9 cellular contexts compared by ENCODE assay signal in genomic region chr1:173861731-173862145, GRCh38. TPM values are rescaled to one million over a fixed set of nuclear protein-coding genes. Genes with fewer than 3 reads are reported as not detected.
DNase-seq lines count a peak whose midpoint lies in the region; ATAC-seq and TF ChIP-seq lines count a peak whose summit lies in the region.
"Had no signal": no experiment of that assay in that cellular context is flagged by ENCODE, and none has a peak within 500 bp of the region (broad histone marks: within the 10 kb centered on the region; RNA-seq: fewer than 3 reads in every experiment).

No MANE protein-coding gene starts in this region.

- no peaks in the 10 kb centered on the region for H4K20me1 ChIP-seq in H9 (ENCODE audit: control insufficient read depth, insufficient read depth, insufficient read length)
- peaks cover 44% of the 10 kb centered on the region for H4K20me1 ChIP-seq in SK-N-SH (ENCODE audit: insufficient read depth)

- no peaks in the 10 kb centered on the region for H3K79me1 ChIP-seq in H9 (ENCODE audit: insufficient read depth, low read depth, low read length, poor library complexity, severe bottlenecking)

- H3K27ac ChIP-seq in H9 (ENCODE audit: insufficient read length, low read depth, low read length): no peak overlapping the region
- H3K27ac ChIP-seq in SK-N-SH (ENCODE audit: low read depth in 2 of 2, low read length in 1 of 2): no peak overlapping the region

- no CpG with 5 or more reads among the region's 7 CpGs for WGBS in H9 (ENCODE audit: extremely low coverage, insufficient read length, low lambda C conversion rate)
- WGBS in SK-N-SH (ENCODE audit: low lambda C conversion rate): 91% methylated on average over 7 of the region's 7 CpGs

- H3K4ac ChIP-seq in H9 (ENCODE audit: low read depth, low read length): no peak overlapping the region

- no peaks in the 10 kb centered on the region; the same call in 1 of the 2 replicates for H3K27me3 Mint-ChIP-seq in H9 (ENCODE audit: low read depth)
- H3K27me3 Mint-ChIP-seq: naive thymus-derived CD8-positive, alpha-beta T cell had no signal

- no peak for TF ChIP-seq RAD21 in SK-N-SH (IDR thresholded peaks at IDR 0.05; ENCODE audit: low read length)

- H3F3A ChIP-seq in SK-N-SH (replicated peaks; ENCODE audit: insufficient read depth): peaks cover 86% of the 10 kb centered on the region

- H2AFZ ChIP-seq in H9 (ENCODE audit: low read length) (no peak overlapping the region), SK-N-SH (ENCODE audit: low read depth) (no peak overlapping the region)

- no peak overlapping the region for H3K4me3 ChIP-seq in SK-N-SH (ENCODE audit: low read depth in 2 of 2, low read length in 1 of 2)

- no peak overlapping the region for H3K23ac ChIP-seq in H9 (ENCODE audit: insufficient read length, low read depth, low read length)

- H3K9me3 ChIP-seq in H9 (ENCODE audit: control insufficient read depth, low read depth, low read length) (no peaks in the 10 kb centered on the region), SK-N-SH (no peaks in the 10 kb centered on the region)

- H3K79me2 ChIP-seq in H9 (ENCODE audit: insufficient read depth, low read length): peaks cover 7% of the 10 kb centered on the region; the same call in 1 of the 2 replicates
- peaks cover 20% of the 10 kb centered on the region for H3K79me2 ChIP-seq in SK-N-SH (ENCODE audit: insufficient read depth)

- H2BK12ac ChIP-seq in H9 (ENCODE audit: insufficient read length, low read depth, low read length): no peak overlapping the region

- H2BK15ac ChIP-seq in H9 (ENCODE audit: low read depth, low read length): no peak overlapping the region

- H3K4me1 ChIP-seq in H9 (ENCODE audit: insufficient read depth, low read length): no peaks in the 10 kb centered on the region
- H3K4me1 ChIP-seq in SK-N-SH (ENCODE audit: control insufficient read depth in 1 of 2, insufficient read depth in 2 of 2, low read depth in 1 of 2, low read length in 1 of 2): peaks cover 6 to 17% of the 10 kb centered on the region in 2 experiments; a peak in 3 of 4 replicates

- peaks cover 56 to 75% of the 10 kb centered on the region in 2 experiments for H3K36me3 ChIP-seq in SK-N-SH (replicated peaks in 1 of 2; ENCODE audit: control insufficient read depth in 1 of 2, insufficient read depth in 2 of 2, low read length in 1 of 2)

- H2BK120ac ChIP-seq in H9 (ENCODE audit: low read depth, low read length, poor library complexity, severe bottlenecking): no peak overlapping the region

- DNase-seq in H9 (peak; percentile 57), SK-N-SH (no peak), left colon (no peak), left lobe of liver (ENCODE audit: low spot score) (no peak)
- DNase-seq: naive thymus-derived CD8-positive, alpha-beta T cell; NCI-H2171; stimulated activated naive CD4-positive, alpha-beta T cell treated with Interleukin-2 at 50 U/mL for 16 hours had no signal

- peaks cover 3% of the 10 kb centered on the region for H3K23me2 ChIP-seq in H9 (ENCODE audit: insufficient read length, low read depth, low read length, poor library complexity, severe bottlenecking)

- POLR2A ChIA-PET in SK-N-SH (lab: Yijun Ruan, JAX): interaction anchor here (1.1 to 1.5 kb wide), 2 partner anchors 10 to 16 kb away, joined by 5 read pairs; no protein-coding TSS in a partner anchor

- H3K4me1 Mint-ChIP-seq in H9: peaks cover 16 to 32% of the 10 kb centered on the region in 2 experiments

- H3K9ac ChIP-seq in H9 (ENCODE audit: extremely low read depth, insufficient read length, low read length) (no peak overlapping the region), SK-N-SH (no peak overlapping the region)

- H3K36me3 Mint-ChIP-seq in H9 (ENCODE audit: insufficient read depth in 1 of 3, low read depth in 3 of 3): peaks cover 34 to 83% (median 55%) of the 10 kb centered on the region in 3 experiments

- no peak overlapping the region for H2BK5ac ChIP-seq in H9 (ENCODE audit: insufficient read length, low read length)

- TF ChIP-seq EP300 in SK-N-SH (IDR thresholded peaks at IDR 0.05; ENCODE audit: borderline replicate concordance in 1 of 2, low read depth in 1 of 2, low read length in 1 of 2): no peak

- H4K5ac ChIP-seq in H9 (ENCODE audit: insufficient read length, low read depth, low read length): no peak overlapping the region

- H3K27ac Mint-ChIP-seq in H9: peak overlapping the region in 1 of 3 experiments; percentile 88; a peak in 3 of 7 replicates

- H3K4me2 ChIP-seq in H9 (ENCODE audit: insufficient read depth, insufficient read length, low read length) (no peak overlapping the region), SK-N-SH (no peak overlapping the region)

- no peak overlapping the region for H2BK20ac ChIP-seq in H9 (ENCODE audit: low read depth, low read length, poor library complexity, severe bottlenecking)

- no peak overlapping the region for H4K91ac ChIP-seq in H9 (ENCODE audit: insufficient read length, low read depth, low read length)

- H2AK5ac ChIP-seq in H9 (ENCODE audit: insufficient read length, low read length): no peak overlapping the region

- CTCF ChIA-PET in SK-N-SH (lab: Yijun Ruan, JAX): no interaction called here

- no peak for TF ChIP-seq CTCF in H9 (conservative IDR thresholded peaks at IDR 0.05)
- no peak for TF ChIP-seq CTCF in SK-N-SH (IDR thresholded peaks at IDR 0.05)

- ATAC-seq in left colon (peak; percentile 32), GM19463 (IDR thresholded peaks at IDR 0.05; ENCODE audit: unreplicated experiment) (no peak), left lobe of liver (no peak), GM21526 (IDR thresholded peaks at IDR 0.05; ENCODE audit: low FRiP score, unreplicated experiment) (no peak)
- ATAC-seq: naive thymus-derived CD8-positive, alpha-beta T cell had no signal

- no peak overlapping the region; a peak in 1 of 5 replicates for H3K4me3 Mint-ChIP-seq in H9
- H3K4me3 Mint-ChIP-seq: naive thymus-derived CD8-positive, alpha-beta T cell had no signal

- H3K14ac ChIP-seq in H9 (ENCODE audit: insufficient read depth, low read length): no peak overlapping the region

- H4K8ac ChIP-seq in H9 (replicated peaks; ENCODE audit: insufficient read length, low read depth, low read length): no peak overlapping the region

- H3K9me2 ChIP-seq in SK-N-SH: no peaks in the 10 kb centered on the region

- H3K9me3 Mint-ChIP-seq in H9: peaks cover 0 to 3% of the 10 kb centered on the region in 2 experiments; a peak in 1 of 5 replicates
- H3K9me3 Mint-ChIP-seq: naive thymus-derived CD8-positive, alpha-beta T cell had no signal

- intact Hi-C loops in left colon (cut with DNase I, micrococcal nuclease): no loop called here

- H3K18ac ChIP-seq in H9 (ENCODE audit: insufficient read length, low read depth, low read length): no peak overlapping the region

- H3K56ac ChIP-seq in H9 (ENCODE audit: insufficient read length, low read depth, low read length): no peak overlapping the region

- H3T11ph ChIP-seq in H9 (ENCODE audit: low read length): no peak overlapping the region

- H3K27me3 ChIP-seq in H9 (ENCODE audit: insufficient read depth, low read length) (no peaks in the 10 kb centered on the region), SK-N-SH (ENCODE audit: insufficient read depth) (no peaks in the 10 kb centered on the region)

TF ChIP-seq in SK-N-SH, 30 proteins besides CTCF, POLR2A, EP300 and RAD21 (continues in another document):
- no peak for TF ChIP-seq IRF3 (IDR thresholded peaks at IDR 0.05; ENCODE audit: low read depth, low read length)

RNA-seq across cellular contexts. Expression of gene GAS5, which starts 6.1 kb away (rescaled TPM):
- total RNA-seq in H9 (2021) (677 and 690 TPM in 2 replicates), left colon (100 to 1,000 TPM; 241 to 261 TPM), left lobe of liver (52.0 TPM)
- 961 and 1,422 TPM in 2 replicates for polyA plus RNA-seq in SK-N-SH (2012; rRNA removed)
- polyA plus RNA-seq in SK-N-SH (2012; cell fraction: cytosol; rRNA removed): 1,326 and 1,438 TPM in 2 replicates
- 871 and 1,534 TPM in 2 replicates for polyA plus RNA-seq in SK-N-SH (2012; cell fraction: nucleus; rRNA removed)

RNA-seq across cellular contexts. Expression of gene ZBTB37, which starts 6.4 kb away (rescaled TPM):
- 10.6 and 12.0 TPM in 2 replicates for total RNA-seq in H9 (2021)
- 0.89 and 1.2 TPM in 2 replicates for polyA plus RNA-seq in SK-N-SH (2012; rRNA removed)
- 0.73 and 0.75 TPM in 2 replicates for polyA plus RNA-seq in SK-N-SH (2012; cell fraction: cytosol; rRNA removed)
- polyA plus RNA-seq in SK-N-SH (2012; cell fraction: nucleus; rRNA removed): 1.6 and 3.4 TPM in 2 replicates
- 1 to 10 TPM; 7.1 to 8.4 TPM for total RNA-seq in left colon
- 4.7 TPM for total RNA-seq in left lobe of liver

RNA-seq across cellular contexts. Expression of gene CENPL, which starts 37.1 kb away (rescaled TPM):
- total RNA-seq in H9 (2021) (14.4 and 16.9 TPM in 2 replicates), left colon (1 to 10 TPM; 3.2 to 6.8 TPM), left lobe of liver (1.1 TPM)
- 4.0 and 6.9 TPM in 2 replicates for polyA plus RNA-seq in SK-N-SH (2012; rRNA removed)
- polyA plus RNA-seq in SK-N-SH (2012; cell fraction: cytosol; rRNA removed): 5.7 and 6.5 TPM in 2 replicates
- 2.0 and 4.4 TPM in 2 replicates for polyA plus RNA-seq in SK-N-SH (2012; cell fraction: nucleus; rRNA removed)

RNA-seq across cellular contexts. Expression of gene DARS2, which starts 37.3 kb away (rescaled TPM):
- total RNA-seq in H9 (2021) (35.0 and 35.5 TPM in 2 replicates), left colon (10 to 100 TPM; 24.3 to 27.4 TPM), left lobe of liver (11.1 TPM)
- 17.1 and 22.1 TPM in 2 replicates for polyA plus RNA-seq in SK-N-SH (2012; rRNA removed)
- polyA plus RNA-seq in SK-N-SH (2012; cell fraction: cytosol; rRNA removed): 20.1 and 22.9 TPM in 2 replicates
- 15.1 and 21.4 TPM in 2 replicates for polyA plus RNA-seq in SK-N-SH (2012; cell fraction: nucleus; rRNA removed)

RNA-seq across cellular contexts. Expression of gene SERPINC1, which starts 55.4 kb away (rescaled TPM):
- total RNA-seq in H9 (2021): not detected in 2 replicates
- polyA plus RNA-seq in SK-N-SH (2012; rRNA removed): 0.05 and 0.08 TPM in 2 replicates
- 0.03 and 0.04 TPM in 2 replicates for polyA plus RNA-seq in SK-N-SH (2012; cell fraction: cytosol; rRNA removed)
- polyA plus RNA-seq in SK-N-SH (2012; cell fraction: nucleus; rRNA removed): 0.18 and 0.27 TPM in 2 replicates
- total RNA-seq in left colon: under 1 TPM in 1 of 2 donors, not detected in 1; 0.49 TPM
- total RNA-seq in left lobe of liver: 2,515 TPM
